1 cellular context compared by ENCODE assay signal in genomic region chr10:74266-74621, GRCh38.
A peak's percentile ranks its signal among the peaks of the same experiment; 100 is the strongest.
TF ChIP-seq lines count a peak whose summit lies in the region.

No MANE protein-coding gene starts in this region.

TF ChIP-seq in K562, 482 proteins besides CTCF, POLR2A, EP300 and RAD21:
- TF ChIP-seq PHF21A (IDR thresholded peaks at IDR 0.05; ENCODE audit: borderline replicate concordance, low read depth) = 0 out of 2 replicates have a peak, but pooled peaks have one; percentile 2
